Comparison of ENCODE assay signal across 8 cellular contexts in the genomic region with DNA sequence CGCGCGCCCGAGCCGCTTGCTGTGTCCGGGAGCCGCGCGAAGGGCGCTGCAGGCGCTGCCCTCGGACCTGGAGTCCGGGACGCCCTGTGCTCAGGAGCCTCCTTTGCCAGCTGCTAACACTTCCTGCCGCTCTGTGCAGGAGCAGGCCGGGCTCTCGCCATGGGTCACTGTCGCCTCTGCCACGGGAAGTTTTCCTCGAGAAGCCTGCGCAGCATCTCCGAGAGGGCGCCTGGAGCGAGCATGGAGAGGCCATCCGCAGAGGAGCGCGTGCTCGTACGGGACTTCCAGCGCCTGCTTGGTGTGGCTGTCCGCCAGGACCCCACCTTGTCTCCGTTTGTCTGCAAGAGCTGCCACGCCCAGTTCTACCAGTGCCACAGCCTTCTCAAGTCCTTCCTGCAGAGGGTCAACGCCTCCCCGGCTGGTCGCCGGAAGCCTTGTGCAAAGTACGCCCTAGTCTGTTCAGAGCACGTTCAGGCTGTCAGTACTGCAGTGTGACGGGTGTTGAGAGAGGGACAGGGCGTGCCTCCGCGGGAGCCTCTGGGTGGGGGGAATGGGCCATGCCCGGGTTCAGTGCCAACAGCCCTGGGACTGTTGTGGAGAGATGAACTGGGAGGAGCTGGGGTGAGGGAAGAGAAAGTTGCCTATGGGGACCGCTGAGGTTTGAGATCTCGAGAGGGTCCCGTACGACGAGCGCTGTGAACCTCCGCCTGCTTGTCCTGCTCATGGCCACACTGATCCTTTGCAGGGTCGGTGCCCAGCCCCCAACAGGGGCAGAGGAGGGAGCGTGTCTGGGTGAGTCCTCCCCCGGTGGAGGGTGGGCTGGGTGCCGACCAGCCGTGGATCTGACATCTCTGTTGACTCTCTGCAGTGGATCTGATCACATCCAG. TPM values are rescaled to one million over a fixed set of nuclear protein-coding genes. Genes with fewer than 3 reads are reported as not detected.
DNase-seq lines count a peak whose midpoint lies in the region; ATAC-seq and TF ChIP-seq lines count a peak whose summit lies in the region.

No MANE protein-coding gene starts in this region.

- no peak for TF ChIP-seq CTCF in smooth muscle cell (IDR thresholded peaks at IDR 0.05; ENCODE audit: borderline replicate concordance, insufficient read depth, poor library complexity, severe bottlenecking)

- peaks cover 53% of the 10 kb centered on the region for H4K20me1 ChIP-seq in smooth muscle cell (ENCODE audit: low read depth)

- H3K36me3 ChIP-seq in iPS-15b (ENCODE audit: control insufficient read depth, insufficient read depth, low read length): peaks cover 17% of the 10 kb centered on the region
- no peaks in the 10 kb centered on the region for H3K36me3 ChIP-seq in smooth muscle cell (ENCODE audit: low read depth)

- peak overlapping the region; percentile 86 for H3K27ac ChIP-seq in smooth muscle cell (ENCODE audit: low read depth)

- H3K4me2 ChIP-seq in smooth muscle cell: peak overlapping the region; percentile 100

- WGBS in smooth muscle cell (ENCODE audit: low lambda C conversion rate): 47% methylated on average over 53 of the region's 56 CpGs

- peaks cover 19% of the 10 kb centered on the region for H3K36me3 Mint-ChIP-seq in T-helper 1 cell treated with Interleukin-12 subunit alpha and Interleukin-12 subunit beta and Interleukin-4 antibody, amounts not matched to agents 30 μg/mL and 1 μg/mL, for 36 hours (ENCODE audit: low read depth)

- peaks cover 31% of the 10 kb centered on the region for H3K4me1 Mint-ChIP-seq in T-helper 1 cell treated with Interleukin-12 subunit alpha and Interleukin-12 subunit beta and Interleukin-4 antibody, amounts not matched to agents 30 μg/mL and 1 μg/mL, for 36 hours (ENCODE audit: low read depth)

- H3K27me3 Mint-ChIP-seq in T-helper 1 cell treated with Interleukin-12 subunit alpha and Interleukin-12 subunit beta and Interleukin-4 antibody, amounts not matched to agents 30 μg/mL and 1 μg/mL, for 36 hours (ENCODE audit: low read depth): no peaks in the 10 kb centered on the region

- no peaks in the 10 kb centered on the region for H3K9me3 ChIP-seq in iPS-15b (ENCODE audit: control insufficient read depth, insufficient read depth, low read length)
- no peaks in the 10 kb centered on the region for H3K9me3 ChIP-seq in smooth muscle cell (replicated peaks; ENCODE audit: low read depth)

- H3K4me3 ChIP-seq in iPS-15b (ENCODE audit: low read depth, low read length): peak overlapping the region; percentile 81
- peak overlapping the region; percentile 100 for H3K4me3 ChIP-seq in smooth muscle cell

- DNase-seq in DMS53 treated with DMSO at 0.1 percent for 48 hours (lab: John Stamatoyannopoulos, UW; ENCODE audit: unreplicated experiment) (peak; percentile 19), anterior cingulate cortex (lab: John Stamatoyannopoulos, UW) (peak in 30 of 58 donors; percentile 15 to 78 (median 39)), smooth muscle cell (lab: John Stamatoyannopoulos, UW; ENCODE audit: unreplicated experiment) (no peak)

- ATAC-seq in HG03097 (IDR thresholded peaks at IDR 0.05; ENCODE audit: low FRiP score, unreplicated experiment) (peak; percentile 12), HG02970 (IDR thresholded peaks at IDR 0.05; ENCODE audit: low FRiP score, unreplicated experiment) (no peak), HG03378 (IDR thresholded peaks at IDR 0.05; ENCODE audit: unreplicated experiment) (no peak)

- no peaks in the 10 kb centered on the region for H3K9me3 Mint-ChIP-seq in T-helper 1 cell treated with Interleukin-12 subunit alpha and Interleukin-12 subunit beta and Interleukin-4 antibody, amounts not matched to agents 30 μg/mL and 1 μg/mL, for 36 hours

- peaks cover 2% of the 10 kb centered on the region for H3K4me1 ChIP-seq in iPS-15b (ENCODE audit: control insufficient read depth, insufficient read depth, low read length)
- H3K4me1 ChIP-seq in smooth muscle cell (ENCODE audit: low read depth): peaks cover 15% of the 10 kb centered on the region

- H3K9ac ChIP-seq in iPS-15b (ENCODE audit: low read depth, low read length) (peak overlapping the region; percentile 60), smooth muscle cell (ENCODE audit: low read depth) (peak overlapping the region; percentile 83)

- H3K27me3 ChIP-seq in iPS-15b (ENCODE audit: control insufficient read depth, insufficient read depth, low read length) (peaks cover 20% of the 10 kb centered on the region), smooth muscle cell (ENCODE audit: low read depth) (no peaks in the 10 kb centered on the region)

- peaks cover 32% of the 10 kb centered on the region for H3K79me2 ChIP-seq in smooth muscle cell (ENCODE audit: low read depth)

- H3K4me3 Mint-ChIP-seq in T-helper 1 cell treated with Interleukin-12 subunit alpha and Interleukin-12 subunit beta and Interleukin-4 antibody, amounts not matched to agents 30 μg/mL and 1 μg/mL, for 36 hours: peak overlapping the region; percentile 97

- no peak overlapping the region for H2AFZ ChIP-seq in smooth muscle cell (ENCODE audit: low read depth)

- peaks cover 12% of the 10 kb centered on the region for H3F3A ChIP-seq in smooth muscle cell (ENCODE audit: low read depth)

- H3K27ac Mint-ChIP-seq in T-helper 1 cell treated with Interleukin-12 subunit alpha and Interleukin-12 subunit beta and Interleukin-4 antibody, amounts not matched to agents 30 μg/mL and 1 μg/mL, for 36 hours: peak overlapping the region; percentile 98

RNA-seq across cellular contexts. Expression of gene ZNF276, which starts 1.3 kb away (rescaled TPM):
- total RNA-seq in smooth muscle cell: 5.3 and 8.0 TPM in 2 replicates
- 11.0 and 11.7 TPM in 2 replicates for polyA plus RNA-seq in smooth muscle cell

RNA-seq across cellular contexts. Expression of gene VPS9D1, which starts 1.9 kb away (rescaled TPM):
- total RNA-seq in smooth muscle cell: 6.7 and 10.6 TPM in 2 replicates
- 13.0 and 15.7 TPM in 2 replicates for polyA plus RNA-seq in smooth muscle cell

RNA-seq across cellular contexts. Expression of gene SPATA2L, which starts 21.1 kb away (rescaled TPM):
- 7.8 and 10.2 TPM in 2 replicates for total RNA-seq in smooth muscle cell
- 14.1 and 16.5 TPM in 2 replicates for polyA plus RNA-seq in smooth muscle cell

RNA-seq across cellular contexts. Expression of gene CDK10, which starts 36.1 kb away (rescaled TPM):
- total RNA-seq in smooth muscle cell: 22.2 and 24.4 TPM in 2 replicates
- 77.0 and 84.9 TPM in 2 replicates for polyA plus RNA-seq in smooth muscle cell
